ENCODE assay signal across 1 cellular context in genomic region chr1:202811296-202812175, GRCh38.
TF ChIP-seq lines count a peak whose summit lies in the region.

No MANE protein-coding gene starts in this region.

TF ChIP-seq in HepG2, 621 proteins besides CTCF, POLR2A, EP300 and RAD21 (continued from another document and continues in another):
- TF ChIP-seq REXO4 (CRISPR knock-in tag; IDR thresholded peaks at IDR 0.05; ENCODE audit: borderline replicate concordance): no peak
- no peak for TF ChIP-seq ZNF703 (CRISPR knock-in tag; IDR thresholded peaks at IDR 0.05; ENCODE audit: borderline replicate concordance)
- TF ChIP-seq IRF1 (CRISPR knock-in tag; IDR thresholded peaks at IDR 0.05; ENCODE audit: low read depth): no peak
- peak; percentile 20 for TF ChIP-seq ZFP36L1 (CRISPR knock-in tag; IDR thresholded peaks at IDR 0.05)
- no peak for TF ChIP-seq CBX2 (IDR thresholded peaks at IDR 0.05; ENCODE audit: low read depth, low read length)
- TF ChIP-seq CBX2 (CRISPR knock-in tag; IDR thresholded peaks at IDR 0.05; ENCODE audit: low read depth): no peak
- TF ChIP-seq PREB (CRISPR knock-in tag; IDR thresholded peaks at IDR 0.05): no peak
- no peak for TF ChIP-seq ZBTB7B (CRISPR knock-in tag; IDR thresholded peaks at IDR 0.05)
- TF ChIP-seq ZKSCAN8 (CRISPR knock-in tag; IDR thresholded peaks at IDR 0.05; ENCODE audit: borderline replicate concordance): no peak
- TF ChIP-seq IKZF4 (CRISPR knock-in tag; IDR thresholded peaks at IDR 0.05; ENCODE audit: borderline replicate concordance, low read depth, not compliant biosample characterization): no peak
- TF ChIP-seq ZNF839 (CRISPR knock-in tag; IDR thresholded peaks at IDR 0.05; ENCODE audit: borderline replicate concordance): peak; percentile 27; the same call in 1 of the 2 replicates
- TF ChIP-seq MAFF (IDR thresholded peaks at IDR 0.05; ENCODE audit: low read depth, low read length): no peak
- TF ChIP-seq, protein P1, sequence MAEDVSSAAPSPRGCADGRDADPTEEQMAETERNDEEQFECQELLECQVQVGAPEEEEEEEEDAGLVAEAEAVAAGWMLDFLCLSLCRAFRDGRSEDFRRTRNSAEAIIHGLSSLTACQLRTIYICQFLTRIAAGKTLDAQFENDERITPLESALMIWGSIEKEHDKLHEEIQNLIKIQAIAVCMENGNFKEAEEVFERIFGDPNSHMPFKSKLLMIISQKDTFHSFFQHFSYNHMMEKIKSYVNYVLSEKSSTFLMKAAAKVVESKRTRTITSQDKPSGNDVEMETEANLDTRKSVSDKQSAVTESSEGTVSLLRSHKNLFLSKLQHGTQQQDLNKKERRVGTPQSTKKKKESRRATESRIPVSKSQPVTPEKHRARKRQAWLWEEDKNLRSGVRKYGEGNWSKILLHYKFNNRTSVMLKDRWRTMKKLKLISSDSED (CRISPR knock-in tag; IDR thresholded peaks at IDR 0.05): no peak
- no peak for TF ChIP-seq SRSF4 (IDR thresholded peaks at IDR 0.05; ENCODE audit: low read depth, low read length, poor library complexity, severe bottlenecking)
- TF ChIP-seq, protein P2, sequence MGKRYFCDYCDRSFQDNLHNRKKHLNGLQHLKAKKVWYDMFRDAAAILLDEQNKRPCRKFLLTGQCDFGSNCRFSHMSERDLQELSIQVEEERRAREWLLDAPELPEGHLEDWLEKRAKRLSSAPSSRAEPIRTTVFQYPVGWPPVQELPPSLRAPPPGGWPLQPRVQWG (CRISPR knock-in tag; IDR thresholded peaks at IDR 0.05; ENCODE audit: borderline replicate concordance, low read depth): no peak
- no peak for TF ChIP-seq FOXA1 (IDR thresholded peaks at IDR 0.05)
- 0 out of 2 replicates have a peak, but pooled peaks have one; percentile 47 for TF ChIP-seq FOXA1 (CRISPR knock-in tag; IDR thresholded peaks at IDR 0.05)
- TF ChIP-seq SP1 (IDR thresholded peaks at IDR 0.05): no peak
- TF ChIP-seq SP1 (CRISPR knock-in tag; IDR thresholded peaks at IDR 0.05): no peak
- no peak for TF ChIP-seq CC2D1A (CRISPR knock-in tag; IDR thresholded peaks at IDR 0.05)
- no peak; the same call in 1 of the 2 replicates for TF ChIP-seq ELF3 (CRISPR knock-in tag; IDR thresholded peaks at IDR 0.05)
- 0 out of 2 replicates have a peak, but pooled peaks have one; percentile 15 for TF ChIP-seq ZNF558 (CRISPR knock-in tag; IDR thresholded peaks at IDR 0.05; ENCODE audit: borderline replicate concordance)
- TF ChIP-seq ZSCAN30 (CRISPR knock-in tag; IDR thresholded peaks at IDR 0.05): no peak
- TF ChIP-seq ZNF761 (CRISPR knock-in tag; conservative IDR thresholded peaks at IDR 0.05): no peak
- TF ChIP-seq BCL6 (CRISPR knock-in tag; IDR thresholded peaks at IDR 0.05): no peak
- TF ChIP-seq RERE (CRISPR knock-in tag; IDR thresholded peaks at IDR 0.05; ENCODE audit: low read depth): no peak
- TF ChIP-seq ZNF713 (CRISPR knock-in tag; IDR thresholded peaks at IDR 0.05): no peak; the same call in 1 of the 2 replicates
- TF ChIP-seq ZBTB42 (CRISPR knock-in tag; IDR thresholded peaks at IDR 0.05): no peak
- no peak for TF ChIP-seq CENPBD1 (CRISPR knock-in tag; IDR thresholded peaks at IDR 0.05; ENCODE audit: borderline replicate concordance, low read depth)
- no peak for TF ChIP-seq ZFP1 (CRISPR knock-in tag; IDR thresholded peaks at IDR 0.05)
- TF ChIP-seq TBX3 (IDR thresholded peaks at IDR 0.05; ENCODE audit: borderline replicate concordance): no peak
- TF ChIP-seq SIX1 (CRISPR knock-in tag; IDR thresholded peaks at IDR 0.05; ENCODE audit: borderline replicate concordance): no peak
- TF ChIP-seq SALL2 (CRISPR knock-in tag; IDR thresholded peaks at IDR 0.05): no peak
- no peak for TF ChIP-seq ZNF652 (CRISPR knock-in tag; IDR thresholded peaks at IDR 0.05; ENCODE audit: borderline replicate concordance, low read depth)
- no peak for TF ChIP-seq ZNF143 (CRISPR knock-in tag; IDR thresholded peaks at IDR 0.05)
- TF ChIP-seq MAFK (conservative IDR thresholded peaks at IDR 0.05 in 1 of 2, IDR thresholded peaks at IDR 0.05 in 1 of 2; ENCODE audit: low read length in 2 of 2): no peak
- TF ChIP-seq RELA (CRISPR knock-in tag; IDR thresholded peaks at IDR 0.05): no peak
- TF ChIP-seq ATF3 (CRISPR knock-in tag; IDR thresholded peaks at IDR 0.05): no peak
- TF ChIP-seq SMARCC2 (IDR thresholded peaks at IDR 0.05): no peak
- TF ChIP-seq, protein P3, sequence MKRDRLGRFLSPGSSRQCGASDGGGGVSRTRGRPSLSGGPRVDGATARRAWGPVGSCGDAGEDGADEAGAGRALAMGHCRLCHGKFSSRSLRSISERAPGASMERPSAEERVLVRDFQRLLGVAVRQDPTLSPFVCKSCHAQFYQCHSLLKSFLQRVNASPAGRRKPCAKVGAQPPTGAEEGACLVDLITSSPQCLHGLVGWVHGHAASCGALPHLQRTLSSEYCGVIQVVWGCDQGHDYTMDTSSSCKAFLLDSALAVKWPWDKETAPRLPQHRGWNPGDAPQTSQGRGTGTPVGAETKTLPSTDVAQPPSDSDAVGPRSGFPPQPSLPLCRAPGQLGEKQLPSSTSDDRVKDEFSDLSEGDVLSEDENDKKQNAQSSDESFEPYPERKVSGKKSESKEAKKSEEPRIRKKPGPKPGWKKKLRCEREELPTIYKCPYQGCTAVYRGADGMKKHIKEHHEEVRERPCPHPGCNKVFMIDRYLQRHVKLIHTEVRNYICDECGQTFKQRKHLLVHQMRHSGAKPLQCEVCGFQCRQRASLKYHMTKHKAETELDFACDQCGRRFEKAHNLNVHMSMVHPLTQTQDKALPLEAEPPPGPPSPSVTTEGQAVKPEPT (CRISPR knock-in tag; IDR thresholded peaks at IDR 0.05; ENCODE audit: low read depth): no peak
- 0 out of 2 replicates have a peak, but pooled peaks have one; percentile 20 for TF ChIP-seq NAIF1 (CRISPR knock-in tag; IDR thresholded peaks at IDR 0.05; ENCODE audit: borderline replicate concordance)
- no peak for TF ChIP-seq HIVEP1 (CRISPR knock-in tag; IDR thresholded peaks at IDR 0.05)
- no peak for TF ChIP-seq ATAD3A (CRISPR knock-in tag; IDR thresholded peaks at IDR 0.05)
- no peak for TF ChIP-seq SNAPC2 (CRISPR knock-in tag; IDR thresholded peaks at IDR 0.05)
- no peak; the same call in 1 of the 2 replicates for TF ChIP-seq SALL1 (CRISPR knock-in tag; IDR thresholded peaks at IDR 0.05)
- TF ChIP-seq, protein P4, sequence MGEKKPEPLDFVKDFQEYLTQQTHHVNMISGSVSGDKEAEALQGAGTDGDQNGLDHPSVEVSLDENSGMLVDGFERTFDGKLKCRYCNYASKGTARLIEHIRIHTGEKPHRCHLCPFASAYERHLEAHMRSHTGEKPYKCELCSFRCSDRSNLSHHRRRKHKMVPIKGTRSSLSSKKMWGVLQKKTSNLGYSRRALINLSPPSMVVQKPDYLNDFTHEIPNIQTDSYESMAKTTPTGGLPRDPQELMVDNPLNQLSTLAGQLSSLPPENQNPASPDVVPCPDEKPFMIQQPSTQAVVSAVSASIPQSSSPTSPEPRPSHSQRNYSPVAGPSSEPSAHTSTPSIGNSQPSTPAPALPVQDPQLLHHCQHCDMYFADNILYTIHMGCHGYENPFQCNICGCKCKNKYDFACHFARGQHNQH (CRISPR knock-in tag; IDR thresholded peaks at IDR 0.05): no peak; the same call in 1 of the 2 replicates
- TF ChIP-seq HES4 (CRISPR knock-in tag; IDR thresholded peaks at IDR 0.05; ENCODE audit: borderline replicate concordance): no peak
- no peak for TF ChIP-seq ZBTB8A (CRISPR knock-in tag; IDR thresholded peaks at IDR 0.05; ENCODE audit: borderline replicate concordance, low read depth)
- peak; percentile 53 for TF ChIP-seq ARNTL (CRISPR knock-in tag; IDR thresholded peaks at IDR 0.05)
- TF ChIP-seq HOXD1 (CRISPR knock-in tag; IDR thresholded peaks at IDR 0.05): no peak
- TF ChIP-seq, protein P5, sequence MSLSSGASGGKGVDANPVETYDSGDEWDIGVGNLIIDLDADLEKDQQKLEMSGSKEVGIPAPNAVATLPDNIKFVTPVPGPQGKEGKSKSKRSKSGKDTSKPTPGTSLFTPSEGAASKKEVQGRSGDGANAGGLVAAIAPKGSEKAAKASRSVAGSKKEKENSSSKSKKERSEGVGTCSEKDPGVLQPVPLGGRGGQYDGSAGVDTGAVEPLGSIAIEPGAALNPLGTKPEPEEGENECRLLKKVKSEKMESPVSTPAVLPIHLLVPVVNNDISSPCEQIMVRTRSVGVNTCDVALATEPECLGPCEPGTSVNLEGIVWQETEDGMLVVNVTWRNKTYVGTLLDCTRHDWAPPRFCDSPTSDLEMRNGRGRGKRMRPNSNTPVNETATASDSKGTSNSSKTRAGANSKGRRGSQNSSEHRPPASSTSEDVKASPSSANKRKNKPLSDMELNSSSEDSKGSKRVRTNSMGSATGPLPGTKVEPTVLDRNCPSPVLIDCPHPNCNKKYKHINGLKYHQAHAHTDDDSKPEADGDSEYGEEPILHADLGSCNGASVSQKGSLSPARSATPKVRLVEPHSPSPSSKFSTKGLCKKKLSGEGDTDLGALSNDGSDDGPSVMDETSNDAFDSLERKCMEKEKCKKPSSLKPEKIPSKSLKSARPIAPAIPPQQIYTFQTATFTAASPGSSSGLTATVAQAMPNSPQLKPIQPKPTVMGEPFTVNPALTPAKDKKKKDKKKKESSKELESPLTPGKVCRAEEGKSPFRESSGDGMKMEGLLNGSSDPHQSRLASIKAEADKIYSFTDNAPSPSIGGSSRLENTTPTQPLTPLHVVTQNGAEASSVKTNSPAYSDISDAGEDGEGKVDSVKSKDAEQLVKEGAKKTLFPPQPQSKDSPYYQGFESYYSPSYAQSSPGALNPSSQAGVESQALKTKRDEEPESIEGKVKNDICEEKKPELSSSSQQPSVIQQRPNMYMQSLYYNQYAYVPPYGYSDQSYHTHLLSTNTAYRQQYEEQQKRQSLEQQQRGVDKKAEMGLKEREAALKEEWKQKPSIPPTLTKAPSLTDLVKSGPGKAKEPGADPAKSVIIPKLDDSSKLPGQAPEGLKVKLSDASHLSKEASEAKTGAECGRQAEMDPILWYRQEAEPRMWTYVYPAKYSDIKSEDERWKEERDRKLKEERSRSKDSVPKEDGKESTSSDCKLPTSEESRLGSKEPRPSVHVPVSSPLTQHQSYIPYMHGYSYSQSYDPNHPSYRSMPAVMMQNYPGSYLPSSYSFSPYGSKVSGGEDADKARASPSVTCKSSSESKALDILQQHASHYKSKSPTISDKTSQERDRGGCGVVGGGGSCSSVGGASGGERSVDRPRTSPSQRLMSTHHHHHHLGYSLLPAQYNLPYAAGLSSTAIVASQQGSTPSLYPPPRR (CRISPR knock-in tag; IDR thresholded peaks at IDR 0.05; ENCODE audit: borderline replicate concordance): no peak
